ENCODE assay signal across 9 cellular contexts in the genomic region with DNA sequence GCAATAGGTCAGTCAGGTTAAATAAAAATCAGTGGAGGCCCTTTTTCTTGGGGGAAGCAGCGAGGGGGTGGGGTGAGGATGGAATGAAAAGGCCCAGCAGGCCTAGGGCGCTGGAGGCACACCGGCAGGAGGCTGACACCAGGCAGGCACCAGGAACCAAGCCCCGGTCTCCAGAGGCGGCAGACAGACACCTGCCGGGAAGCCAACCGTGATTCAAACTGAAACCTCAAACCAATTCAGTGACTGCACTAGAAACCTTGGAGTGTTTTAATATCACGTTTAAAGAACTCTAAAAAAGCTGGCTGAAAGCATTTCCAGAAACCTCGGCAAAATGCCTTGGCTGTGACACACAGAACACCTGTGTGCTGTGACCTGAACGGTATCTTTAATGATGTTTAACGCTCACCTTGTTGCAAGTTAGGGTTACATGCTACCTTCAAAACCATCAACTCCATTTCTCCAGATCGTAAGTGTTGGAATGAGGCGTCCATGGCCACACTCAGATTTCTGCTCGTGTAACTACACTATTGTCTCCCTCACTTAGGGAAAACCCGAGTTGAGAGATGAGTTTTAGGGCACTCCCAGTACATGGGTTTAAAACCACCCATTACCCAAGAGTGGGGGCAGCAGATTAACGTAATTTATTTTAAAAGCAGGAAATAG. TPM values are rescaled to one million over a fixed set of nuclear protein-coding genes. Genes with fewer than 3 reads are reported as not detected.
DNase-seq lines count a peak whose midpoint lies in the region; TF ChIP-seq lines count a peak whose summit lies in the region.
"Had no signal": no experiment of that assay in that cellular context is flagged by ENCODE, and none has a peak within 500 bp of the region (broad histone marks: within the 10 kb centered on the region; RNA-seq: fewer than 3 reads in every experiment).

No MANE protein-coding gene starts in this region.

- H3K79me2 ChIP-seq in osteoblast (ENCODE audit: insufficient read depth, low read length), result peaks cover 8% of the 10 kb centered on the region

- peak overlapping the region in 3 of 4 donors; percentile 7 to 79 (median 20) for H3K4me3 Mint-ChIP-seq in IgD-negative memory B cell
- no peak overlapping the region for H3K4me3 Mint-ChIP-seq in activated naive CD4-positive, alpha-beta T cell treated with anti-CD3 and anti-CD28 coated beads, Interleukin-2, amount 50 U/mL, for 24 hours

- peaks cover 4% of the 10 kb centered on the region for H3K36me3 Mint-ChIP-seq in IgD-negative memory B cell
- peaks cover 5% of the 10 kb centered on the region for H3K36me3 Mint-ChIP-seq in activated naive CD4-positive, alpha-beta T cell treated with anti-CD3 and anti-CD28 coated beads, Interleukin-2, amount 50 U/mL, for 24 hours

- intact Hi-C loops in transverse colon (cut with DNase I; ENCODE audit: low total_unique reads), result no loop called here

- POLR2A ChIA-PET in RWPE1 (lab: Yijun Ruan, JAX; ENCODE audit: low non-redundant PET), result no interaction called here

- DNase-seq in GM13976 (ENCODE audit: low spot score) (peak; percentile 79), osteoblast (ENCODE audit: insufficient read length, low spot score, missing footprints) (peak; percentile 25), kidney glomerular epithelial cell (lab: John Stamatoyannopoulos, UW) (no peak), transverse colon (no peak), RWPE1 (ENCODE audit: low spot score) (no peak)

- peaks cover 21 to 25% (median 22%) of the 10 kb centered on the region in 3 donors for H3K4me1 Mint-ChIP-seq in IgD-negative memory B cell
- peaks cover 33% of the 10 kb centered on the region for H3K4me1 Mint-ChIP-seq in activated naive CD4-positive, alpha-beta T cell treated with anti-CD3 and anti-CD28 coated beads, Interleukin-2, amount 50 U/mL, for 24 hours

- no peaks in the 10 kb centered on the region for H3K27me3 ChIP-seq in osteoblast (ENCODE audit: insufficient read depth, low read length)
- H3K27me3 ChIP-seq in transverse colon, result no peaks in the 10 kb centered on the region
- H3K27me3 ChIP-seq: breast epithelium had no signal

- H4K20me1 ChIP-seq in osteoblast (ENCODE audit: insufficient read depth, low read length), result peaks cover 24% of the 10 kb centered on the region

- H3K4me3 ChIP-seq in osteoblast (ENCODE audit: insufficient read depth, low read length) (no peak overlapping the region), transverse colon (no peak overlapping the region)
- H3K4me3 ChIP-seq: skin epidermis had no signal

- H3K9me3 Mint-ChIP-seq in IgD-negative memory B cell, result no peaks in the 10 kb centered on the region
- no peaks in the 10 kb centered on the region for H3K9me3 Mint-ChIP-seq in activated naive CD4-positive, alpha-beta T cell treated with anti-CD3 and anti-CD28 coated beads, Interleukin-2, amount 50 U/mL, for 24 hours

- no peak overlapping the region for H3K4me2 ChIP-seq in osteoblast (ENCODE audit: insufficient read depth, low read length)

- in situ Hi-C loops in GM13976 (cut with MboI; ENCODE audit: low sequenced_read_pairs, unreplicated experiment), result no loop called here
- in situ Hi-C loops in transverse colon (cut with MboI; ENCODE audit: low pct_ligation_motif_present in 1 of 4, low pct_unique_long_range_greater_than_20kb in 1 of 4, low sequenced_read_pairs in 3 of 4), result loop anchor here in 2 of 4 donors (25.0 kb wide), 1 partner anchor 113 kb away; the partner anchor contains the start of gene BHLHE23 (in 2 of the 2)

- peak overlapping the region in 2 of 3 donors; percentile 45 to 90 for H3K27ac Mint-ChIP-seq in IgD-negative memory B cell
- H3K27ac Mint-ChIP-seq in activated naive CD4-positive, alpha-beta T cell treated with anti-CD3 and anti-CD28 coated beads, Interleukin-2, amount 50 U/mL, for 24 hours, result peak overlapping the region; percentile 47

- H3K4me1 ChIP-seq in osteoblast (ENCODE audit: insufficient read depth, low read length) (peaks cover 22% of the 10 kb centered on the region), transverse colon (peaks cover 18 to 32% (median 22%) of the 10 kb centered on the region in 4 donors)

- no peak for TF ChIP-seq CTCF in GM13976 (IDR thresholded peaks at IDR 0.05; ENCODE audit: borderline replicate concordance, control extremely low read depth, extremely low read depth, insufficient read depth, missing control alignments)
- no peak for TF ChIP-seq CTCF in osteoblast (IDR thresholded peaks at IDR 0.05; ENCODE audit: extremely low read depth, low read depth, low read length)
- TF ChIP-seq CTCF in transverse colon (IDR thresholded peaks at IDR 0.05), result no peak
- no peak for TF ChIP-seq CTCF in RWPE1 (conservative IDR thresholded peaks at IDR 0.05; ENCODE audit: low read depth)

- no peak for TF ChIP-seq POLR2A in transverse colon (IDR thresholded peaks at IDR 0.05)

- no peak overlapping the region for H3K27ac ChIP-seq in osteoblast (ENCODE audit: low read depth, low read length)
- no peak overlapping the region for H3K27ac ChIP-seq in transverse colon
- H3K27ac ChIP-seq in RWPE1, result no peak overlapping the region; the same call in 1 of the 2 replicates

- TF ChIP-seq EP300 in transverse colon (IDR thresholded peaks at IDR 0.05; ENCODE audit: low read depth), result no peak

- H2AFZ ChIP-seq in osteoblast (ENCODE audit: low read length), result no peak overlapping the region

- WGBS in transverse colon (ENCODE audit: low coverage in 1 of 2), 2 donors, result 14 to 24% methylated on average over 5 to 16 of the region's 16 CpGs

- no peaks in the 10 kb centered on the region for H3K27me3 Mint-ChIP-seq in IgD-negative memory B cell
- no peaks in the 10 kb centered on the region for H3K27me3 Mint-ChIP-seq in activated naive CD4-positive, alpha-beta T cell treated with anti-CD3 and anti-CD28 coated beads, Interleukin-2, amount 50 U/mL, for 24 hours

- H3K36me3 ChIP-seq in osteoblast (ENCODE audit: insufficient read depth, low read length) (peaks cover 56% of the 10 kb centered on the region), transverse colon (peaks cover 0 to 35% (median 8%) of the 10 kb centered on the region in 4 donors)
- H3K36me3 ChIP-seq: breast epithelium had no signal

- H3K9me3 ChIP-seq in osteoblast (ENCODE audit: low read depth, low read length), result no peaks in the 10 kb centered on the region
- no peaks in the 10 kb centered on the region for H3K9me3 ChIP-seq in transverse colon
- H3K9me3 ChIP-seq: breast epithelium had no signal

- CTCF ChIA-PET in RWPE1 (lab: Yijun Ruan, JAX), result interaction anchor here (0.6 to 5.7 kb wide), 25 partner anchors 8 to 657 kb away, joined by 3 to 33 read pairs (median 5); no protein-coding TSS in a partner anchor

RNA-seq across cellular contexts. Expression of gene DIDO1, which starts 27.2 kb away (rescaled TPM):
- polyA plus RNA-seq in IgD-negative memory B cell, result 42.8 TPM
- total RNA-seq in osteoblast, result 44.8 and 46.3 TPM in 2 replicates
- total RNA-seq in transverse colon, result 100 to 1,000 TPM in 1 of 4 donors, 10 to 100 TPM in 3; 68.3 to 135 (median 88.0) TPM

RNA-seq across cellular contexts. Expression of gene TCFL5, which starts 37.5 kb away (rescaled TPM):
- polyA plus RNA-seq in IgD-negative memory B cell, result 1.2 TPM
- total RNA-seq in osteoblast (13.0 TPM in 2 replicates), transverse colon (10 to 100 TPM in 1 of 4 donors, 1 to 10 TPM in 3; 5.2 to 19.9 (median 5.9) TPM)

RNA-seq across cellular contexts. Expression of gene GID8, which starts 38.8 kb away (rescaled TPM):
- polyA plus RNA-seq in IgD-negative memory B cell, result 12.1 TPM
- total RNA-seq in osteoblast, result 34.4 and 37.1 TPM in 2 replicates
- 10 to 100 TPM; 29.5 to 34.1 (median 31.7) TPM for total RNA-seq in transverse colon

RNA-seq across cellular contexts. Expression of gene SLC17A9, which starts 53.4 kb away (rescaled TPM):
- polyA plus RNA-seq in IgD-negative memory B cell, result 4.1 TPM
- 5.6 and 6.5 TPM in 2 replicates for total RNA-seq in osteoblast
- 10 to 100 TPM in 1 of 4 donors, 1 to 10 TPM in 3; 2.8 to 32.9 (median 4.6) TPM for total RNA-seq in transverse colon

Comparison
In these comparisons a context has a peak if more than half of its experiments do, and no peak if none do; other contexts are left out.
1. DNase-seq: peak in GM13976 (single experiment) and osteoblast (single experiment); none in kidney glomerular epithelial cell (single experiment), transverse colon (single experiment) and RWPE1 (single experiment).